In the genomic region with DNA sequence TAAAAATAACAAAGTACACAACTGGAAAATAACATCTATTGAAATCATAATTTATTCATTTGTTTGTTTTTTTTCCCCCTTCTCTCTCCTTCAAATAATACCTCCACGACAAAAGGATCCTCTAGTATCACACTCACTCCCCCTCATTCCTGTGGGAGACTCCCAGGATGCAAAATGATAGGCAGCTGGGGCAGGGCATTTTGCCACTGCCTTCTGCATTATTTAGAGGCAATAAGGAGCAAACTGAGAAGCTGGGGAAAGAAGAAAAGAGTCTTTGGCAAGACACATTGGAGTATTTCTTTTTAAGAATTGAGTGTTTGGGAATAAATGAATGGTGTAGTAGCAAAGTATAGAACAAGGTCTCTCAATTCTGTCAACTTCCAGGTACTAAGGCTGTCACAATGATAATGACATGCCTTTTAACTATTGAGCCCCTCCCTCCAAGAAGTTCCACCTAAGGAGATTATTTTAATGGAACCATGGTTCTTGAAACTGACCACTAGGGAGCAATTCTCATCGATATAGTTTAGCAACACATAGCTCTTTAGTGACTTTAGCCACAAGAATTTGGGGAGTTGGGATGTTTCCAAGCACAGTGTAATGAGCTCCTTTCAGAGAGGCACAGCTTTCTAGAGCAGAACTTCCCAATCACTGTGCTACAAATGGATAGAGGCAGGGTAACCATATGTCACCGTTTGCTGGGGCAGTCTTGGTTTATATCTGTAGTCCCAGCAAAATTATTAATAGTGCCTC, we compare ENCODE assay signal across 17 cellular contexts.
DNase-seq lines count a peak whose midpoint lies in the region; ATAC-seq and TF ChIP-seq lines count a peak whose summit lies in the region.
"Had no signal": no experiment of that assay in that cellular context is flagged by ENCODE, and none has a peak within 500 bp of the region (broad histone marks: within the 10 kb centered on the region; RNA-seq: fewer than 3 reads in every experiment).

No MANE protein-coding gene starts in this region.

- H3K27me3 ChIP-seq in GM23248 (replicated peaks; ENCODE audit: insufficient read depth) (no peaks in the 10 kb centered on the region), RWPE2 (ENCODE audit: insufficient read depth, poor library complexity, severe bottlenecking) (no peaks in the 10 kb centered on the region), skeletal muscle satellite cell (ENCODE audit: control insufficient read depth, insufficient read depth, low read length) (no peaks in the 10 kb centered on the region)
- H3K27me3 ChIP-seq: tibial nerve had no signal

- no peak overlapping the region for H3K9ac ChIP-seq in GM23248
- peak overlapping the region; percentile 40 for H3K9ac ChIP-seq in skeletal muscle satellite cell (ENCODE audit: low read depth, low read length)

- no peak overlapping the region for H3K4me3 ChIP-seq in GM23248
- H3K4me3 ChIP-seq in RWPE2 (ENCODE audit: severe bottlenecking) = no peak overlapping the region
- no peak overlapping the region for H3K4me3 ChIP-seq in fibroblast of mammary gland (ENCODE audit: control insufficient read depth, low read depth, low read length)
- H3K4me3 ChIP-seq in skeletal muscle satellite cell (ENCODE audit: low read length) = no peak overlapping the region
- H3K4me3 ChIP-seq: GM23338, lung, tibial nerve had no signal

- H3K36me3 ChIP-seq in GM23248 (ENCODE audit: low read depth) = no peaks in the 10 kb centered on the region
- no peaks in the 10 kb centered on the region for H3K36me3 ChIP-seq in RWPE2 (ENCODE audit: low read depth)
- no peaks in the 10 kb centered on the region for H3K36me3 ChIP-seq in skeletal muscle satellite cell (ENCODE audit: insufficient read depth, low read length)
- H3K36me3 ChIP-seq: tibial nerve had no signal

- in situ Hi-C loops in GM23248 (cut with MboI) = no loop called here

- H3K4me1 ChIP-seq in GM23248 (ENCODE audit: insufficient read depth) = no peaks in the 10 kb centered on the region
- no peaks in the 10 kb centered on the region for H3K4me1 ChIP-seq in RWPE2 (ENCODE audit: insufficient read depth, poor library complexity, severe bottlenecking)
- H3K4me1 ChIP-seq in skeletal muscle satellite cell (ENCODE audit: control insufficient read depth, insufficient read depth, low read length) = peaks cover 33% of the 10 kb centered on the region
- H3K4me1 ChIP-seq: tibial nerve had no signal

- H3K4me2 ChIP-seq in GM23248 (ENCODE audit: unreplicated experiment) (no peak overlapping the region), skeletal muscle satellite cell (ENCODE audit: low read length) (peak overlapping the region; percentile 21)

- TF ChIP-seq CTCF in RWPE2 (IDR thresholded peaks at IDR 0.05; ENCODE audit: poor library complexity, severe bottlenecking) (peak; percentile 10), fibroblast of mammary gland (conservative IDR thresholded peaks at IDR 0.05; ENCODE audit: control insufficient read depth, insufficient read depth, low read depth, low read length) (peak; percentile 32)

- no peak overlapping the region for H2AFZ ChIP-seq in GM23248
- H2AFZ ChIP-seq: GM23338 had no signal

- ATAC-seq in RWPE2 (ENCODE audit: low read depth) (peak; percentile 73), GM18511 (IDR thresholded peaks at IDR 0.05; ENCODE audit: unreplicated experiment) (no peak)
- ATAC-seq: activated CD4-positive, alpha-beta T cell treated with anti-CD3 and anti-CD28 coated beads for 36 hours; activated T-cell treated with anti-CD3 and anti-CD28 coated beads, Interleukin-2, amount 50 U/mL, for 72 hours; effector memory CD8-positive, alpha-beta T cell; T-cell had no signal

- H3K27ac ChIP-seq in GM23248 (no peak overlapping the region), RWPE2 (ENCODE audit: poor library complexity, severe bottlenecking) (no peak overlapping the region)
- H3K27ac ChIP-seq: tibial nerve had no signal

- H4K20me1 ChIP-seq in GM23248 (ENCODE audit: insufficient read depth) = no peaks in the 10 kb centered on the region

- H3K9me3 ChIP-seq in GM23248 (ENCODE audit: low read depth) (no peaks in the 10 kb centered on the region), RWPE2 (ENCODE audit: severe bottlenecking) (no peaks in the 10 kb centered on the region), skeletal muscle satellite cell (replicated peaks; ENCODE audit: low read length) (no peaks in the 10 kb centered on the region)
- H3K9me3 ChIP-seq: tibial nerve had no signal

- 2 to 3% methylated on average over 3 of the region's 3 CpGs for WGBS in GM23248 (ENCODE audit: low coverage in 1 of 2, low lambda C conversion rate in 2 of 2, missing lambda C conversion rate in 2 of 2), 2 experiments

- no peaks in the 10 kb centered on the region for H3K79me2 ChIP-seq in GM23248 (ENCODE audit: insufficient read depth)

- H3F3A ChIP-seq in GM23248 (ENCODE audit: insufficient read depth) = no peaks in the 10 kb centered on the region

- no peaks in the 10 kb centered on the region for H3K9me2 ChIP-seq in GM23248 (ENCODE audit: insufficient read depth)

- DNase-seq in GM23248 (peak; percentile 10), RWPE2 (ENCODE audit: low spot score) (no peak), fibroblast of mammary gland (ENCODE audit: low read depth) (peak; percentile 90), NCI-H187 treated with DMSO at 0.1 percent for 48 hours (lab: John Stamatoyannopoulos, UW) (no peak), T-helper 2 cell (no peak)
- DNase-seq: activated CD4-positive, alpha-beta T cell treated with anti-CD3 and anti-CD28 coated beads for 36 hours; activated T-cell treated with anti-CD3 and anti-CD28 coated beads, Interleukin-2, amount 50 U/mL, for 72 hours; aorta; effector memory CD8-positive, alpha-beta T cell; hippocampal formation; stimulated activated CD4-positive, alpha-beta T cell treated with anti-CD3 and anti-CD28 coated beads, Interleukin-12 subunit alpha, Interleukin-12 subunit beta, amount 100 ng/mL, for 4 hours; T-cell had no signal

Comparison
In these comparisons a context has a peak if more than half of its experiments do, and no peak if none do; other contexts are left out.
1. DNase-seq: peak in GM23248 (single experiment) and fibroblast of mammary gland (single experiment); none in RWPE2 (single experiment), NCI-H187 treated with DMSO at 0.1 percent for 48 hours (single experiment) and T-helper 2 cell (0 of 5).